ENCODE assay signal across 8 cellular contexts in genomic region chr1:166838766-166839599, GRCh38. TPM values are rescaled to one million over a fixed set of nuclear protein-coding genes. Genes with fewer than 3 reads are reported as not detected.
DNase-seq lines count a peak whose midpoint lies in the region; ATAC-seq and TF ChIP-seq lines count a peak whose summit lies in the region.

POGK (plus strand) TSS chr1:166839475; CDS start chr1:166840957, 1,482 bp downstream.

- peak within 1 kb of the TSS; percentile 84 for H3K4me3 ChIP-seq in ACC112 (ENCODE audit: low read depth, low read length)
- H3K4me3 ChIP-seq in iPS-18c (ENCODE audit: insufficient read depth, low read depth, low read length), result peak within 1 kb of the TSS; percentile 77
- peak within 1 kb of the TSS; percentile 92 to 95 (median 94) for H3K4me3 ChIP-seq in skeletal muscle tissue (ENCODE audit: low read length in 3 of 3)

- peaks cover 33% of the 10 kb centered on the region for H3K4me1 ChIP-seq in ACC112 (ENCODE audit: control insufficient read depth, insufficient read depth, low read length, unreplicated experiment)
- H3K4me1 ChIP-seq in skeletal muscle tissue (ENCODE audit: control insufficient read depth in 3 of 3, insufficient read depth in 3 of 3, low read length in 3 of 3), result peaks cover 43 to 53% (median 51%) of the 10 kb centered on the region in 3 donors

- H3K9ac ChIP-seq in skeletal muscle tissue (ENCODE audit: low read depth in 1 of 3, low read length in 3 of 3), result peak within 1 kb of the TSS; percentile 87 to 95 (median 94)

- no peaks in the 10 kb centered on the region for H3K9me3 ChIP-seq in iPS-18c (ENCODE audit: control insufficient read depth, insufficient read depth, low read length)
- no peaks in the 10 kb centered on the region for H3K9me3 ChIP-seq in skeletal muscle tissue (ENCODE audit: control insufficient read depth in 3 of 3, low read length in 3 of 3)

- peaks cover 32% of the 10 kb centered on the region for H3K79me2 ChIP-seq in ACC112 (ENCODE audit: control insufficient read depth, insufficient read depth, low read length, unreplicated experiment)

- peak within 1 kb of the TSS; percentile 90 for H2AFZ ChIP-seq in ACC112 (ENCODE audit: low read length, unreplicated experiment)

- DNase-seq in NCI-H2171 (lab: John Stamatoyannopoulos, UW) (peak; percentile 87), T47D (ENCODE audit: low read depth in 1 of 2, low spot score in 1 of 2) (peak; percentile 90 to 96)

- H3K36me3 ChIP-seq in ACC112 (ENCODE audit: insufficient read depth, low read length), result peaks cover 20% of the 10 kb centered on the region
- H3K36me3 ChIP-seq in skeletal muscle tissue (ENCODE audit: control insufficient read depth in 3 of 3, insufficient read depth in 3 of 3, low read length in 3 of 3), result peaks cover 18 to 30% (median 26%) of the 10 kb centered on the region in 3 donors

- in situ Hi-C loops in T47D (cut with HindIII; ENCODE audit: low pct_unique_long_range_greater_than_20kb, low sequenced_read_pairs), result no loop called here

- ATAC-seq in GM18868 (IDR thresholded peaks at IDR 0.05; ENCODE audit: unreplicated experiment) (peak; percentile 94), HG03103 (IDR thresholded peaks at IDR 0.05; ENCODE audit: low read depth, unreplicated experiment) (peak; percentile 96)

- peak within 1 kb of the TSS; percentile 62 for H3K27ac ChIP-seq in ACC112 (ENCODE audit: low read depth, low read length)
- peak within 1 kb of the TSS; percentile 88 for H3K27ac ChIP-seq in VCaP
- H3K27ac ChIP-seq in skeletal muscle tissue (ENCODE audit: low read depth, low read length), result peak within 1 kb of the TSS; percentile 87

- H3K27me3 ChIP-seq in ACC112 (ENCODE audit: insufficient read depth, low read length) (peaks cover 9% of the 10 kb centered on the region), skeletal muscle tissue (ENCODE audit: control insufficient read depth in 3 of 3, insufficient read depth in 3 of 3, low read length in 3 of 3) (no peaks in the 10 kb centered on the region)

- TF ChIP-seq CTCF in VCaP (conservative IDR thresholded peaks at IDR 0.05), result no peak

RNA-seq across cellular contexts. Expression of gene POGK, which starts in this region (rescaled TPM):
- 12.5 TPM for total RNA-seq in skeletal muscle tissue

Comparison
In these comparisons a context has a peak if more than half of its experiments do, and no peak if none do; other contexts are left out.
1. Peak in every context shown above with its lines: DNase-seq, ATAC-seq, H3K4me3 ChIP-seq and H3K27ac ChIP-seq.